In genomic region chr16:4802659-4803287, GRCh38 we compare ENCODE assay signal across 9 cellular contexts. TPM values are rescaled to one million over a fixed set of nuclear protein-coding genes. Genes with fewer than 3 reads are reported as not detected.
DNase-seq lines count a peak whose midpoint lies in the region; ATAC-seq, FAIRE-seq and TF ChIP-seq lines count a peak whose summit lies in the region.
"Had no signal": no experiment of that assay in that cellular context is flagged by ENCODE, and none has a peak within 500 bp of the region (broad histone marks: within the 10 kb centered on the region; RNA-seq: fewer than 3 reads in every experiment).

No MANE protein-coding gene starts in this region.

- peaks cover 63% of the 10 kb centered on the region for H3K4me1 Mint-ChIP-seq in dendritic cell treated with granulocyte-macrophage colony-stimulating factor and Interleukin-4, amounts not matched to agents 40 ng/mL and 50 ng/mL, for 4 days (ENCODE audit: low read depth)

- peak overlapping the region; percentile 97 for H3K27ac Mint-ChIP-seq in dendritic cell treated with granulocyte-macrophage colony-stimulating factor and Interleukin-4, amounts not matched to agents 40 ng/mL and 50 ng/mL, for 4 days

- H3K9ac ChIP-seq in BLaER1 (peak overlapping the region; percentile 82), HepG2 (ENCODE audit: insufficient read depth, low read depth, low read length) (peak overlapping the region; percentile 65; the same call in 1 of the 2 replicates)

- H3K4me1 ChIP-seq in BLaER1 (peaks cover 47% of the 10 kb centered on the region), HepG2 (ENCODE audit: insufficient read depth, low read length) (peaks cover 24% of the 10 kb centered on the region)

- POLR2A ChIA-PET in HepG2 (lab: Yijun Ruan, JAX) = interaction anchor here (0.5 to 3.7 kb wide), 11 partner anchors 8 to 234 kb away, joined by 3 to 17 read pairs (median 5); partner anchors contain the start of genes ANKS3, DNAAF8, SEC14L5 and SEPTIN12

- H3K36me3 Mint-ChIP-seq in dendritic cell treated with granulocyte-macrophage colony-stimulating factor and Interleukin-4, amounts not matched to agents 40 ng/mL and 50 ng/mL, for 4 days (ENCODE audit: low read depth) = peaks cover 86% of the 10 kb centered on the region

- H3K9me3 ChIP-seq in BLaER1 (no peaks in the 10 kb centered on the region), HepG2 (ENCODE audit: low read length) (no peaks in the 10 kb centered on the region)

- H3K27ac ChIP-seq in BLaER1 (peak overlapping the region; percentile 84), HepG2 (ENCODE audit: extremely low read length, insufficient read depth, low read length) (peak overlapping the region; percentile 83)

- peaks cover 22% of the 10 kb centered on the region for H4K20me1 ChIP-seq in BLaER1
- no peaks in the 10 kb centered on the region for H4K20me1 ChIP-seq in HepG2 (ENCODE audit: insufficient read depth, low read length)

- TF ChIP-seq RAD21 in HepG2 (CRISPR knock-in tag; IDR thresholded peaks at IDR 0.05) = peak; percentile 41; the same call in 1 of the 2 replicates

- DNase-seq in NCI-H526 (lab: John Stamatoyannopoulos, UW) = peak; percentile 75 to 94
- DNase-seq in activated CD4-positive, alpha-beta T cell treated with anti-CD3 and anti-CD28 coated beads, Interleukin-2, amount 50 U/mL, for 24 hours (ENCODE audit: low read depth in 1 of 2, low spot score in 1 of 2) = peak; percentile 79 to 82
- peak; percentile 87 for DNase-seq in HepG2 (ENCODE audit: low spot score)
- peak; percentile 80 for DNase-seq in stimulated activated CD4-positive, alpha-beta T cell treated with anti-CD3 and anti-CD28 coated beads, Interleukin-2, amount 100 ng/mL, for 4 hours (ENCODE audit: low read depth)

- peaks cover 58% of the 10 kb centered on the region for H3K36me3 ChIP-seq in BLaER1
- peaks cover 0 to 29% of the 10 kb centered on the region in 2 experiments; a peak in 3 of 5 replicates for H3K36me3 ChIP-seq in HepG2 (replicated peaks in 1 of 2; ENCODE audit: control insufficient read depth in 1 of 2, insufficient read depth in 2 of 2, low read length in 2 of 2)

- no peak overlapping the region for H2AFZ ChIP-seq in HepG2 (ENCODE audit: low read length)

- no peak for TF ChIP-seq CTCF in HepG2 (CRISPR knock-in tag; IDR thresholded peaks at IDR 0.05)

- no peaks in the 10 kb centered on the region for H3K79me2 ChIP-seq in HepG2 (ENCODE audit: insufficient read depth, low read length)

- no peaks in the 10 kb centered on the region for H3K27me3 ChIP-seq in BLaER1
- H3K27me3 ChIP-seq in HepG2 (ENCODE audit: control insufficient read depth in 1 of 2, insufficient read depth in 2 of 2, low read length in 2 of 2) = no peaks in the 10 kb centered on the region

- peak overlapping the region; percentile 92 for H3K4me3 Mint-ChIP-seq in dendritic cell treated with granulocyte-macrophage colony-stimulating factor and Interleukin-4, amounts not matched to agents 40 ng/mL and 50 ng/mL, for 4 days

- 2% methylated on average over 8 of the region's 59 CpGs for WGBS in HepG2 (ENCODE audit: low lambda C conversion rate)

- H3K4me3 ChIP-seq in BLaER1 (peak overlapping the region; percentile 87), HepG2 (replicated peaks in 1 of 3; ENCODE audit: insufficient read depth in 1 of 3, low read depth in 2 of 3, low read length in 3 of 3) (peak overlapping the region; percentile 88 to 90 (median 90))

- no peaks in the 10 kb centered on the region for H3K9me3 Mint-ChIP-seq in dendritic cell treated with granulocyte-macrophage colony-stimulating factor and Interleukin-4, amounts not matched to agents 40 ng/mL and 50 ng/mL, for 4 days

- FAIRE-seq in HepG2 (lab: Jason Lieb, UNC) = peak; percentile 70
- FAIRE-seq: TTC549 had no signal

- intact Hi-C loops in dendritic cell treated with granulocyte-macrophage colony-stimulating factor and Interleukin-4, amounts not matched to agents 40 ng/mL and 50 ng/mL, for 4 days (cut with micrococcal nuclease) = loop anchor here (1.0 to 5.0 kb wide), 3 partner anchors 34 to 68 kb away; partner anchors contain the start of genes ANKS3, DNAAF8, GLYR1 and UBN1
- intact Hi-C loops in HepG2 (cut with micrococcal nuclease; ENCODE audit: unreplicated experiment) = loop anchor here (2.0 to 5.0 kb wide), 2 partner anchors 36 to 70 kb away; partner anchors contain the start of genes ANKS3, DNAAF8 and ZNF500

- ATAC-seq in GM19372 (IDR thresholded peaks at IDR 0.05; ENCODE audit: low read depth, unreplicated experiment) = peak; percentile 91
- peak; percentile 88 for ATAC-seq in HG03520 (IDR thresholded peaks at IDR 0.05; ENCODE audit: unreplicated experiment)
- peak; percentile 92 for ATAC-seq in HepG2

- H3K4me2 ChIP-seq in BLaER1 (peak overlapping the region; percentile 100), HepG2 (ENCODE audit: low read depth, low read length) (peak overlapping the region; percentile 93)

- TF ChIP-seq EP300 in HepG2 (IDR thresholded peaks at IDR 0.05; ENCODE audit: low read depth in 2 of 2, low read length in 2 of 2) = no peak
- no peak for TF ChIP-seq EP300 in HepG2 (CRISPR knock-in tag; IDR thresholded peaks at IDR 0.05; ENCODE audit: borderline replicate concordance)

- no TSS peak for BruUV-seq in HepG2 (replicated peaks; lab: Mats Ljungman, UMichigan)

- TF ChIP-seq POLR2A in HepG2 (IDR thresholded peaks at IDR 0.05; ENCODE audit: insufficient read depth in 1 of 2, low read depth in 2 of 2, low read length in 2 of 2) = peak in 1 of 2 experiments; percentile 42; a peak in 1 of 4 replicates

- H3K27me3 Mint-ChIP-seq in dendritic cell treated with granulocyte-macrophage colony-stimulating factor and Interleukin-4, amounts not matched to agents 40 ng/mL and 50 ng/mL, for 4 days = no peaks in the 10 kb centered on the region

- in situ Hi-C loops in HepG2 (cut with HindIII; ENCODE audit: extremely low pct_ligation_motif_present, low pct_unique_long_range_greater_than_20kb) = no loop called here

- CTCF ChIA-PET in HepG2 (lab: Yijun Ruan, JAX; ENCODE audit: low intra/inter-chr PET ratio, low total read pairs) = no interaction called here

RNA-seq across cellular contexts. Expression of gene ROGDI, which starts 0.3 kb away (rescaled TPM):
- 16.8 and 19.2 TPM in 2 replicates for total RNA-seq in HepG2 (2016; rRNA removed; fragmentation: Illumina TruSeq; extraction: Trizol)
- 22.3 and 22.8 TPM in 2 replicates for total RNA-seq in HepG2 (2016; cell fraction: cytosol; rRNA removed; fragmentation: Illumina TruSeq; extraction: Trizol; ENCODE audit: low read depth)
- total RNA-seq in HepG2 (2016; cell fraction: insoluble cytoplasmic fraction; rRNA removed; fragmentation: Illumina TruSeq; extraction: Trizol) = 15.4 and 17.5 TPM in 2 replicates
- total RNA-seq in HepG2 (2016; cell fraction: membrane; rRNA removed; fragmentation: Illumina TruSeq; extraction: Trizol) = 24.2 and 30.2 TPM in 2 replicates
- 11.4 and 14.7 TPM in 2 replicates for total RNA-seq in HepG2 (2016; cell fraction: nucleus; rRNA removed; fragmentation: Illumina TruSeq; extraction: Trizol)
- polyA plus RNA-seq in HepG2 (2011; rRNA removed) = 42.1 and 55.9 TPM in 2 replicates
- 28.6 and 42.0 TPM in 2 replicates for polyA plus RNA-seq in HepG2 (2011; cell fraction: cytosol; rRNA removed)
- polyA plus RNA-seq in HepG2 (2011; cell fraction: nucleus; rRNA removed) = 210 and 224 TPM in 2 replicates
- polyA plus RNA-seq in HepG2 (2012) = 19.5 and 23.7 TPM in 2 replicates
- 25.8 and 30.9 TPM in 2 replicates for polyA plus RNA-seq in HepG2 (2016; cell fraction: cytosol; fragmentation: Illumina TruSeq; extraction: Trizol; ENCODE audit: low read depth)
- 20.1 TPM in 2 replicates for polyA plus RNA-seq in HepG2 (2016; cell fraction: insoluble cytoplasmic fraction; fragmentation: Illumina TruSeq; extraction: Trizol; ENCODE audit: low read depth)
- 27.7 and 34.1 TPM in 2 replicates for polyA plus RNA-seq in HepG2 (2016; cell fraction: membrane; fragmentation: Illumina TruSeq; extraction: Trizol; ENCODE audit: low read depth)
- 40.1 and 43.8 TPM in 2 replicates for polyA plus RNA-seq in HepG2 (2016; cell fraction: nucleus; fragmentation: Illumina TruSeq; extraction: Trizol; ENCODE audit: insufficient read depth, low read depth)
- polyA minus RNA-seq in HepG2 (2011; rRNA and poly(A)+ RNA removed; ENCODE audit: low replicate concordance) = 13.8 and 24.1 TPM in 2 replicates
- 7.8 and 9.9 TPM in 2 replicates for polyA minus RNA-seq in HepG2 (2011; cell fraction: cytosol; rRNA and poly(A)+ RNA removed)
- 13.5 and 14.2 TPM in 2 replicates for polyA minus RNA-seq in HepG2 (2011; cell fraction: nucleus; rRNA and poly(A)+ RNA removed)

RNA-seq across cellular contexts. Expression of gene SMIM22, which starts 7.6 kb away (rescaled TPM):
- total RNA-seq in HepG2 (2016; rRNA removed; fragmentation: Illumina TruSeq; extraction: Trizol) = not detected in 2 replicates
- not detected in 2 replicates for total RNA-seq in HepG2 (2016; cell fraction: cytosol; rRNA removed; fragmentation: Illumina TruSeq; extraction: Trizol; ENCODE audit: low read depth)
- total RNA-seq in HepG2 (2016; cell fraction: insoluble cytoplasmic fraction; rRNA removed; fragmentation: Illumina TruSeq; extraction: Trizol) = not detected in 2 replicates
- not detected in 2 replicates for total RNA-seq in HepG2 (2016; cell fraction: membrane; rRNA removed; fragmentation: Illumina TruSeq; extraction: Trizol)
- not detected in 2 replicates for total RNA-seq in HepG2 (2016; cell fraction: nucleus; rRNA removed; fragmentation: Illumina TruSeq; extraction: Trizol)
- not detected in 2 replicates for polyA plus RNA-seq in HepG2 (2011; rRNA removed)
- not detected in 2 replicates for polyA plus RNA-seq in HepG2 (2011; cell fraction: cytosol; rRNA removed)
- polyA plus RNA-seq in HepG2 (2011; cell fraction: nucleus; rRNA removed) = not detected in 2 replicates
- 0.52 TPM in 1 of 2 replicates, not detected in the other for polyA plus RNA-seq in HepG2 (2012)
- polyA plus RNA-seq in HepG2 (2016; cell fraction: cytosol; fragmentation: Illumina TruSeq; extraction: Trizol; ENCODE audit: low read depth) = not detected in 2 replicates
- polyA plus RNA-seq in HepG2 (2016; cell fraction: insoluble cytoplasmic fraction; fragmentation: Illumina TruSeq; extraction: Trizol; ENCODE audit: low read depth) = not detected in 2 replicates
- not detected in 2 replicates for polyA plus RNA-seq in HepG2 (2016; cell fraction: membrane; fragmentation: Illumina TruSeq; extraction: Trizol; ENCODE audit: low read depth)
- polyA plus RNA-seq in HepG2 (2016; cell fraction: nucleus; fragmentation: Illumina TruSeq; extraction: Trizol; ENCODE audit: insufficient read depth, low read depth) = not detected in 2 replicates
- not detected in 2 replicates for polyA minus RNA-seq in HepG2 (2011; rRNA and poly(A)+ RNA removed; ENCODE audit: low replicate concordance)
- not detected in 2 replicates for polyA minus RNA-seq in HepG2 (2011; cell fraction: cytosol; rRNA and poly(A)+ RNA removed)
- polyA minus RNA-seq in HepG2 (2011; cell fraction: nucleus; rRNA and poly(A)+ RNA removed) = not detected in 2 replicates

RNA-seq across cellular contexts. Expression of gene SEPTIN12, which starts 14.6 kb away (rescaled TPM):
- total RNA-seq in HepG2 (2016; rRNA removed; fragmentation: Illumina TruSeq; extraction: Trizol) = 0.22 TPM in 1 of 2 replicates, not detected in the other
- not detected in 2 replicates for total RNA-seq in HepG2 (2016; cell fraction: cytosol; rRNA removed; fragmentation: Illumina TruSeq; extraction: Trizol; ENCODE audit: low read depth)
- not detected in 2 replicates for total RNA-seq in HepG2 (2016; cell fraction: insoluble cytoplasmic fraction; rRNA removed; fragmentation: Illumina TruSeq; extraction: Trizol)
- total RNA-seq in HepG2 (2016; cell fraction: membrane; rRNA removed; fragmentation: Illumina TruSeq; extraction: Trizol) = not detected in 2 replicates
- total RNA-seq in HepG2 (2016; cell fraction: nucleus; rRNA removed; fragmentation: Illumina TruSeq; extraction: Trizol) = not detected in 2 replicates
- polyA plus RNA-seq in HepG2 (2011; rRNA removed) = 0.31 TPM in 1 of 2 replicates, not detected in the other
- not detected in 2 replicates for polyA plus RNA-seq in HepG2 (2011; cell fraction: cytosol; rRNA removed)
- polyA plus RNA-seq in HepG2 (2011; cell fraction: nucleus; rRNA removed) = 0.29 and 0.43 TPM in 2 replicates
- 0.50 TPM in 1 of 2 replicates, not detected in the other for polyA plus RNA-seq in HepG2 (2012)
- not detected in 2 replicates for polyA plus RNA-seq in HepG2 (2016; cell fraction: cytosol; fragmentation: Illumina TruSeq; extraction: Trizol; ENCODE audit: low read depth)
- polyA plus RNA-seq in HepG2 (2016; cell fraction: insoluble cytoplasmic fraction; fragmentation: Illumina TruSeq; extraction: Trizol; ENCODE audit: low read depth) = not detected in 2 replicates
- not detected in 2 replicates for polyA plus RNA-seq in HepG2 (2016; cell fraction: membrane; fragmentation: Illumina TruSeq; extraction: Trizol; ENCODE audit: low read depth)
- polyA plus RNA-seq in HepG2 (2016; cell fraction: nucleus; fragmentation: Illumina TruSeq; extraction: Trizol; ENCODE audit: insufficient read depth, low read depth) = not detected in 2 replicates
- polyA minus RNA-seq in HepG2 (2011; rRNA and poly(A)+ RNA removed; ENCODE audit: low replicate concordance) = 0.89 TPM in 1 of 2 replicates, not detected in the other
- not detected in 2 replicates for polyA minus RNA-seq in HepG2 (2011; cell fraction: cytosol; rRNA and poly(A)+ RNA removed)
- not detected in 2 replicates for polyA minus RNA-seq in HepG2 (2011; cell fraction: nucleus; rRNA and poly(A)+ RNA removed)

RNA-seq across cellular contexts. Expression of gene ZNF500, which starts 35.8 kb away (rescaled TPM):
- 8.1 and 12.2 TPM in 2 replicates for total RNA-seq in HepG2 (2016; rRNA removed; fragmentation: Illumina TruSeq; extraction: Trizol)
- 1.6 and 1.9 TPM in 2 replicates for total RNA-seq in HepG2 (2016; cell fraction: cytosol; rRNA removed; fragmentation: Illumina TruSeq; extraction: Trizol; ENCODE audit: low read depth)
- total RNA-seq in HepG2 (2016; cell fraction: insoluble cytoplasmic fraction; rRNA removed; fragmentation: Illumina TruSeq; extraction: Trizol) = 8.1 and 12.2 TPM in 2 replicates
- 3.8 and 4.4 TPM in 2 replicates for total RNA-seq in HepG2 (2016; cell fraction: membrane; rRNA removed; fragmentation: Illumina TruSeq; extraction: Trizol)
- 9.6 and 15.9 TPM in 2 replicates for total RNA-seq in HepG2 (2016; cell fraction: nucleus; rRNA removed; fragmentation: Illumina TruSeq; extraction: Trizol)
- polyA plus RNA-seq in HepG2 (2011; rRNA removed) = 6.1 and 7.4 TPM in 2 replicates
- 3.0 and 4.9 TPM in 2 replicates for polyA plus RNA-seq in HepG2 (2011; cell fraction: cytosol; rRNA removed)
- 17.2 and 20.4 TPM in 2 replicates for polyA plus RNA-seq in HepG2 (2011; cell fraction: nucleus; rRNA removed)
- 3.2 and 3.5 TPM in 2 replicates for polyA plus RNA-seq in HepG2 (2012)
- polyA plus RNA-seq in HepG2 (2016; cell fraction: cytosol; fragmentation: Illumina TruSeq; extraction: Trizol; ENCODE audit: low read depth) = 0.76 and 0.78 TPM in 2 replicates
- 5.1 and 5.9 TPM in 2 replicates for polyA plus RNA-seq in HepG2 (2016; cell fraction: insoluble cytoplasmic fraction; fragmentation: Illumina TruSeq; extraction: Trizol; ENCODE audit: low read depth)
- polyA plus RNA-seq in HepG2 (2016; cell fraction: membrane; fragmentation: Illumina TruSeq; extraction: Trizol; ENCODE audit: low read depth) = 1.9 and 2.5 TPM in 2 replicates
- polyA plus RNA-seq in HepG2 (2016; cell fraction: nucleus; fragmentation: Illumina TruSeq; extraction: Trizol; ENCODE audit: insufficient read depth, low read depth) = 19.3 and 24.8 TPM in 2 replicates
- 17.1 and 19.6 TPM in 2 replicates for polyA minus RNA-seq in HepG2 (2011; rRNA and poly(A)+ RNA removed; ENCODE audit: low replicate concordance)
- 2.6 and 3.3 TPM in 2 replicates for polyA minus RNA-seq in HepG2 (2011; cell fraction: cytosol; rRNA and poly(A)+ RNA removed)
- 11.8 and 12.1 TPM in 2 replicates for polyA minus RNA-seq in HepG2 (2011; cell fraction: nucleus; rRNA and poly(A)+ RNA removed)

RNA-seq across cellular contexts. Expression of gene GLYR1, which starts 44.3 kb away (rescaled TPM):
- 48.7 and 65.0 TPM in 2 replicates for total RNA-seq in HepG2 (2016; rRNA removed; fragmentation: Illumina TruSeq; extraction: Trizol)
- total RNA-seq in HepG2 (2016; cell fraction: cytosol; rRNA removed; fragmentation: Illumina TruSeq; extraction: Trizol; ENCODE audit: low read depth) = 15.9 and 19.4 TPM in 2 replicates
- 45.2 and 62.7 TPM in 2 replicates for total RNA-seq in HepG2 (2016; cell fraction: insoluble cytoplasmic fraction; rRNA removed; fragmentation: Illumina TruSeq; extraction: Trizol)
- total RNA-seq in HepG2 (2016; cell fraction: membrane; rRNA removed; fragmentation: Illumina TruSeq; extraction: Trizol) = 15.9 and 18.0 TPM in 2 replicates
- 42.0 and 52.4 TPM in 2 replicates for total RNA-seq in HepG2 (2016; cell fraction: nucleus; rRNA removed; fragmentation: Illumina TruSeq; extraction: Trizol)
- 28.3 and 35.0 TPM in 2 replicates for polyA plus RNA-seq in HepG2 (2011; rRNA removed)
- 19.7 and 20.6 TPM in 2 replicates for polyA plus RNA-seq in HepG2 (2011; cell fraction: cytosol; rRNA removed)
- polyA plus RNA-seq in HepG2 (2011; cell fraction: nucleus; rRNA removed) = 37.8 and 42.0 TPM in 2 replicates
- 24.7 and 35.3 TPM in 2 replicates for polyA plus RNA-seq in HepG2 (2012)
- polyA plus RNA-seq in HepG2 (2016; cell fraction: cytosol; fragmentation: Illumina TruSeq; extraction: Trizol; ENCODE audit: low read depth) = 5.7 and 7.1 TPM in 2 replicates
- 52.7 and 61.5 TPM in 2 replicates for polyA plus RNA-seq in HepG2 (2016; cell fraction: insoluble cytoplasmic fraction; fragmentation: Illumina TruSeq; extraction: Trizol; ENCODE audit: low read depth)
- 9.9 and 13.3 TPM in 2 replicates for polyA plus RNA-seq in HepG2 (2016; cell fraction: membrane; fragmentation: Illumina TruSeq; extraction: Trizol; ENCODE audit: low read depth)
- polyA plus RNA-seq in HepG2 (2016; cell fraction: nucleus; fragmentation: Illumina TruSeq; extraction: Trizol; ENCODE audit: insufficient read depth, low read depth) = 79.5 and 95.5 TPM in 2 replicates
- polyA minus RNA-seq in HepG2 (2011; rRNA and poly(A)+ RNA removed; ENCODE audit: low replicate concordance) = 31.8 and 71.0 TPM in 2 replicates
- polyA minus RNA-seq in HepG2 (2011; cell fraction: cytosol; rRNA and poly(A)+ RNA removed) = 7.9 and 8.7 TPM in 2 replicates
- 30.6 and 30.8 TPM in 2 replicates for polyA minus RNA-seq in HepG2 (2011; cell fraction: nucleus; rRNA and poly(A)+ RNA removed)

Comparison
In these comparisons a context has a peak if more than half of its experiments do, and no peak if none do; other contexts are left out.
1. Peak in every context shown above with its lines: DNase-seq, ATAC-seq, H3K4me3 ChIP-seq and H3K27ac ChIP-seq.